In the genomic region with DNA sequence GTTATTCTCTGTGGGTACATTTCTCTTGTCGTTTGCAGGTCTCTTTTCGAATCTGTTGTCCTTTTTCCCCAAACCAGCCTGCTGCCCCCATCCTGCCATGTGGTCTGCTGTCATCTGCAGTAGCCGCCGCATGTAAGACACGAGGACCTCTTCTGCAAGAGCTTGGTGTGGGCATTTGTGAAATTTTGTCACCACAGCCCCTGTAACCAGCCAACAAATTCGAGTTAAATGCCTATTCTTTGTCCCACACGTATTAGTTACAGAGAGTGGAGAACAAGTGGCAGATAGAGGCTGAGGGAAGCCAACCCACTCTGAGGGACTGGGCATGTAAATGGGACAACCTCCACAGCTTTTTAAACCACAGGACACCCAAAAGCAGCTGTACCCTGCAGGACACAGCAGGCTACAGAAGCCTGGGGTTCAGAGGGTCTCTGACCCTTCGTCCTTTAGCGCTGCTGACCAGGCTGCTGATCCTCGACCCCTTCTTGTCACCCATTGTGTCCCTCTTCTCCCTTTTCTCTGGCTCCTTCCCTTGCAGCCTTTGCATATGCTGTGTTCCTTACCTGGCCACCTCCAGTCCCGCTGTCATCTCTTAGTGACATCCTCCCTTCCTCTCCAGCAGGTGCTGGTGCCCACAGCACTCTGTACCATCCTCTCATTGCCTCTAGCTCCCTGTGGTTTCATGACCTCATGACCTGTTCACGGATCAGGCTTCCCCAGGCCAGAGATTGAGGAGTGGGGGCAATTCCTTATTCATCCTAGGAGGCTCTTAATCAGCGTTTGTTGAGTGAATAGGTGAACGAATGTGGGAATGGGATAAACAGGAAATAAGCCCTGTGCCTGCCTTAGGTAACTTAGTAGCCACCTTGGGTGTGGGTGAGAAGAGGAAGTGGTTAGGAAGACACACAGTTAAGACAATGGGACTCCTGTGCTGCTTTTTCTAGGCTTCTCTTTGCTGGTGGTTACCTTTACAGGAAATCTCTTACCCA, we compare ENCODE assay signal across 8 cellular contexts. TPM values are rescaled to one million over a fixed set of nuclear protein-coding genes. Genes with fewer than 3 reads are reported as not detected.
DNase-seq lines count a peak whose midpoint lies in the region; ATAC-seq lines count a peak whose summit lies in the region.

No MANE protein-coding gene starts in this region.

- intact Hi-C loops in left ventricle myocardium superior (cut with micrococcal nuclease): loop anchor here (10.0 kb wide), 1 partner anchor 178 kb away; no protein-coding TSS in a partner anchor

- ATAC-seq in GM18502 (IDR thresholded peaks at IDR 0.05; ENCODE audit: poor library complexity, unreplicated experiment): peak; percentile 64
- peak; percentile 65 for ATAC-seq in HG03159 (IDR thresholded peaks at IDR 0.05; ENCODE audit: unreplicated experiment)
- peak; percentile 14 for ATAC-seq in left ventricle myocardium superior
- no peak for ATAC-seq in HG03521 (IDR thresholded peaks at IDR 0.05; ENCODE audit: unreplicated experiment)
- ATAC-seq in GM18519 (IDR thresholded peaks at IDR 0.05; ENCODE audit: low FRiP score, unreplicated experiment): no peak

- DNase-seq in T-helper 2 cell: peak in 3 of 5 experiments; percentile 13 to 91 (median 82)
- DNase-seq in left ventricle myocardium superior: no peak
- no peak for DNase-seq in NCI-H748 (lab: John Stamatoyannopoulos, UW; ENCODE audit: unreplicated experiment)
- no peak for DNase-seq in midbrain (lab: John Stamatoyannopoulos, UW)

RNA-seq across cellular contexts. Expression of a gene that starts 35.3 kb away (rescaled TPM):
- total RNA-seq in left ventricle myocardium superior: 54.8 TPM

Comparison
In these comparisons a context has a peak if more than half of its experiments do, and no peak if none do; other contexts are left out.
1. ATAC-seq: peak in GM18502 (single experiment), HG03159 (single experiment) and left ventricle myocardium superior (single experiment); none in HG03521 (single experiment) and GM18519 (single experiment).
2. DNase-seq: peak in T-helper 2 cell (3 of 5); none in left ventricle myocardium superior (single experiment), NCI-H748 (single experiment) and midbrain (single experiment).